13 cellular contexts compared by ENCODE assay signal in genomic region chr11:45896392-45897068, GRCh38. TPM values are rescaled to one million over a fixed set of nuclear protein-coding genes. Genes with fewer than 3 reads are reported as not detected.
DNase-seq lines count a peak whose midpoint lies in the region; ATAC-seq and TF ChIP-seq lines count a peak whose summit lies in the region.
"Had no signal": no experiment of that assay in that cellular context is flagged by ENCODE, and none has a peak within 500 bp of the region (broad histone marks: within the 10 kb centered on the region; RNA-seq: fewer than 3 reads in every experiment).

No MANE protein-coding gene starts in this region.

- TF ChIP-seq CTCF in Caco-2 (IDR thresholded peaks at IDR 0.05; ENCODE audit: insufficient read depth in 1 of 2, low read depth in 1 of 2, low read length in 1 of 2, severe bottlenecking in 1 of 2, unreplicated experiment in 1 of 2) = no peak

- H3K4me3 Mint-ChIP-seq in Caco-2 (ENCODE audit: unreplicated experiment) = no peak overlapping the region

- intact Hi-C loops in Caco-2 (cut with micrococcal nuclease; ENCODE audit: unreplicated experiment) = no loop called here

- H3K4me3 ChIP-seq in NT2/D1 (ENCODE audit: insufficient read length, low read depth) (no peak overlapping the region), Caco-2 (ENCODE audit: low read depth, low read length) (no peak overlapping the region)

- POLR2A ChIA-PET in Caco-2 (lab: Charles Lee) = no interaction called here

- H3K36me3 Mint-ChIP-seq in Caco-2 (ENCODE audit: insufficient read depth, unreplicated experiment) = peaks cover 4% of the 10 kb centered on the region

- H3K27me3 ChIP-seq in NT2/D1 (ENCODE audit: insufficient read depth, insufficient read length) (peaks cover 19% of the 10 kb centered on the region), layer of hippocampus (ENCODE audit: control insufficient read depth, insufficient read depth, low read length) (no peaks in the 10 kb centered on the region), Caco-2 (replicated peaks; ENCODE audit: control insufficient read depth, insufficient read depth, low read length) (no peaks in the 10 kb centered on the region)

- DNase-seq in D341Med (ENCODE audit: low spot score) (peak; percentile 65), NCI-H1436 treated with DMSO at 0.1 percent for 48 hours (lab: John Stamatoyannopoulos, UW) (peak; percentile 13), NT2/D1 (ENCODE audit: low read depth, low spot score) (peak; percentile 76), Caco-2 (no peak)
- DNase-seq in activated T-cell treated with anti-CD3 and anti-CD28 coated beads, Interleukin-2, amount 50 U/mL, for 1 hour = no peak
- DNase-seq: activated CD4-positive, alpha-beta T cell treated with anti-CD3 and anti-CD28 coated beads, Interleukin-2, amount 50 U/mL, for 4 hours; SIG-M5 had no signal

- H3K27me3 Mint-ChIP-seq in Caco-2 (ENCODE audit: insufficient read depth, unreplicated experiment) = peaks cover 4% of the 10 kb centered on the region

- no peak overlapping the region for H3K27ac Mint-ChIP-seq in Caco-2 (ENCODE audit: unreplicated experiment)

- no peaks in the 10 kb centered on the region for H3K9me3 Mint-ChIP-seq in Caco-2 (ENCODE audit: unreplicated experiment)

- no peaks in the 10 kb centered on the region for H3K9me3 ChIP-seq in NT2/D1 (ENCODE audit: insufficient read depth, low read length)
- no peaks in the 10 kb centered on the region for H3K9me3 ChIP-seq in Caco-2

- H3K9ac ChIP-seq in NT2/D1 (ENCODE audit: insufficient read length, low read depth) = peak overlapping the region; percentile 39

- H3K4me1 ChIP-seq in NT2/D1 (ENCODE audit: insufficient read depth, insufficient read length) (peaks cover 48% of the 10 kb centered on the region), Caco-2 (peaks cover 10% of the 10 kb centered on the region)

- peak overlapping the region; percentile 62 for H3K27ac ChIP-seq in layer of hippocampus (ENCODE audit: low read depth, low read length)

- no TSS peak for BruUV-seq in Caco-2 (replicated peaks; lab: Mats Ljungman, UMichigan)

- H3K36me3 ChIP-seq in NT2/D1 (ENCODE audit: insufficient read depth, insufficient read length, low read length) (no peaks in the 10 kb centered on the region), Caco-2 (ENCODE audit: control insufficient read depth, insufficient read depth, low read length) (no peaks in the 10 kb centered on the region)

- peaks cover 14% of the 10 kb centered on the region for H3K4me1 Mint-ChIP-seq in Caco-2 (ENCODE audit: low read depth, unreplicated experiment)

- ATAC-seq in GM19395 (IDR thresholded peaks at IDR 0.05; ENCODE audit: unreplicated experiment) (no peak), GM19397 (IDR thresholded peaks at IDR 0.05; ENCODE audit: unreplicated experiment) (no peak)
- ATAC-seq: esophagus mucosa had no signal

- CTCF ChIA-PET in Caco-2 (lab: Charles Lee) = interaction anchor here (0.6 to 1.3 kb wide), 2 partner anchors 21 to 257 kb away, joined by 3 to 5 read pairs; partner anchors contain the start of gene PEX16

RNA-seq across cellular contexts. Expression of gene FREY1, which starts 10.5 kb away (rescaled TPM):
- total RNA-seq in Caco-2 (2022) = 1.2 and 1.3 TPM in 2 replicates
- total RNA-seq: kidney epithelial cell had no signal

RNA-seq across cellular contexts. Expression of gene MAPK8IP1, which starts 11.1 kb away (rescaled TPM):
- total RNA-seq in Caco-2 (2022) = 8.2 and 8.5 TPM in 2 replicates

RNA-seq across cellular contexts. Expression of gene PEX16, which starts 21.1 kb away (rescaled TPM):
- 41.4 and 45.8 TPM in 2 replicates for total RNA-seq in Caco-2 (2022)

RNA-seq across cellular contexts. Expression of gene LARGE2, which starts 25.9 kb away (rescaled TPM):
- total RNA-seq in Caco-2 (2022) = 62.3 and 67.4 TPM in 2 replicates
- total RNA-seq: pulmonary artery endothelial cell had no signal

RNA-seq across cellular contexts. Expression of gene CRY2, which starts 49.3 kb away (rescaled TPM):
- 28.5 and 31.6 TPM in 2 replicates for total RNA-seq in Caco-2 (2022)

Comparison
In these comparisons a context has a peak if more than half of its experiments do, and no peak if none do; other contexts are left out.
1. DNase-seq: peak in D341Med (single experiment), NCI-H1436 treated with DMSO at 0.1 percent for 48 hours (single experiment) and NT2/D1 (single experiment); none in activated T-cell treated with anti-CD3 and anti-CD28 coated beads, Interleukin-2, amount 50 U/mL, for 1 hour (single experiment) and Caco-2 (0 of 2).